10 cellular contexts compared by ENCODE assay signal in the genomic region with DNA sequence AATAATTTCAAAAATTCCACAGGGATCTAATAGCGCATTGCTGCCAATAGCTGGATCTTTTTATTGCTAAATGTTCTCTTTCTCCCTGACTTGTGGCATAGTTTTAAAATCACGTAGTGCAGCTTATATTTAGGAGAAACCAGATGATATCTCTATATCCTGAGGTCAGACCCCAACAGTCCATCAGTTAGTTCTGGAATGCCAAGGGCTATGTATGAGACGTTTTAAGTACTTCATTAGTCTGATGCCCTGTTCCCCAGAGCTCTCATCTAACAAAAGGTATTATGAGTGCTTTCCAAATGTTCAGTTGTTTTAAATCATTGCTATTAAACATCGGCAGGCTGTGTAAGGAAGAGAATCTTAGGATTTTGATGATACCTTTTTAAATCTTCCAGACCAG.
"Had no signal": no experiment of that assay in that cellular context is flagged by ENCODE, and none has a peak within 500 bp of the region (broad histone marks: within the 10 kb centered on the region; RNA-seq: fewer than 3 reads in every experiment).

No MANE protein-coding gene starts in this region.

- H3K36me3 ChIP-seq: HAP-1 had no signal

- ATAC-seq: HCT116, K562 had no signal

- H3K4me3 ChIP-seq: GM23248, HAP-1, K562 had no signal

- H3K9ac ChIP-seq: GM23248 had no signal

- H3K27ac ChIP-seq: GM23248 had no signal

- DNase-seq: GM23248, GOT3, H7, HFFc6, IMR-90, Kasumi-1, KG1 had no signal

- H3K9me3 ChIP-seq: HAP-1 had no signal

- H3K4me1 ChIP-seq: HAP-1 had no signal
